8 cellular contexts compared by ENCODE assay signal in genomic region chr1:54403808-54404261, GRCh38. TPM values are rescaled to one million over a fixed set of nuclear protein-coding genes. Genes with fewer than 3 reads are reported as not detected.
A peak's percentile ranks its signal among the peaks of the same experiment; 100 is the strongest.
DNase-seq lines count a peak whose midpoint lies in the region; ATAC-seq and TF ChIP-seq lines count a peak whose summit lies in the region.

No MANE protein-coding gene starts in this region.

- in situ Hi-C loops in astrocyte of the cerebellum (cut with HindIII; ENCODE audit: low sequenced_read_pairs) = no loop called here

- H3K27me3 ChIP-seq in BE2C (no peaks in the 10 kb centered on the region), HUES48 (ENCODE audit: control insufficient read depth, insufficient read depth, low read length) (no peaks in the 10 kb centered on the region), muscle layer of colon (ENCODE audit: control insufficient read depth in 1 of 2, insufficient read depth in 2 of 2, low read length in 2 of 2) (no peaks in the 10 kb centered on the region), Peyer's patch (no peaks in the 10 kb centered on the region)

- no peak for TF ChIP-seq POLR2A in Peyer's patch (IDR thresholded peaks at IDR 0.05)

- H3K36me3 ChIP-seq in BE2C = peaks cover 41% of the 10 kb centered on the region
- H3K36me3 ChIP-seq in HUES48 (ENCODE audit: control insufficient read depth, insufficient read depth, low read length) = peaks cover 48% of the 10 kb centered on the region
- peaks cover 24% of the 10 kb centered on the region for H3K36me3 ChIP-seq in muscle layer of colon (ENCODE audit: insufficient read depth, low read length)
- peaks cover 0 to 36% (median 0%) of the 10 kb centered on the region in 3 donors for H3K36me3 ChIP-seq in Peyer's patch

- H3K4me3 ChIP-seq in BE2C (ENCODE audit: low read depth, low read length) (peak overlapping the region; percentile 69), HUES48 (ENCODE audit: low read depth, low read length) (peak overlapping the region; percentile 86), astrocyte of the cerebellum (ENCODE audit: low read depth, low read length) (peak overlapping the region; percentile 69), muscle layer of colon (ENCODE audit: low read depth in 1 of 2, low read length in 2 of 2) (peak overlapping the region; percentile 28 to 63), Peyer's patch (peak overlapping the region in 2 of 4 donors; percentile 96 to 97)

- H3K4me1 ChIP-seq in BE2C (peaks cover 11% of the 10 kb centered on the region), HUES48 (ENCODE audit: control insufficient read depth, insufficient read depth, low read length) (peaks cover 35% of the 10 kb centered on the region), muscle layer of colon (ENCODE audit: insufficient read depth, low read length) (peaks cover 47% of the 10 kb centered on the region), Peyer's patch (peaks cover 0 to 45% (median 8%) of the 10 kb centered on the region in 4 donors)

- H3K9me3 ChIP-seq in BE2C (no peaks in the 10 kb centered on the region), HUES48 (ENCODE audit: control insufficient read depth, insufficient read depth, low read length) (no peaks in the 10 kb centered on the region), muscle layer of colon (ENCODE audit: low read length) (no peaks in the 10 kb centered on the region), Peyer's patch (no peaks in the 10 kb centered on the region)

- H3K9ac ChIP-seq in HUES48 (ENCODE audit: low read depth, low read length) (no peak overlapping the region), muscle layer of colon (ENCODE audit: low read length) (no peak overlapping the region)

- no peak for TF ChIP-seq CTCF in BE2C (IDR thresholded peaks at IDR 0.05; ENCODE audit: low read depth, low read length)
- TF ChIP-seq CTCF in astrocyte of the cerebellum (IDR thresholded peaks at IDR 0.05; ENCODE audit: low read depth, low read length, missing control alignments) = no peak
- TF ChIP-seq CTCF in Peyer's patch (IDR thresholded peaks at IDR 0.05) = no peak

- ATAC-seq in HG03196 (IDR thresholded peaks at IDR 0.05; ENCODE audit: unreplicated experiment) (no peak), GM19035 (IDR thresholded peaks at IDR 0.05; ENCODE audit: unreplicated experiment) (no peak), HG03095 (IDR thresholded peaks at IDR 0.05; ENCODE audit: unreplicated experiment) (no peak)

- DNase-seq in BE2C (no peak), astrocyte of the cerebellum (ENCODE audit: low read depth) (no peak), Peyer's patch (no peak)

- H3K27ac ChIP-seq in HUES48 (ENCODE audit: low read depth, low read length) (peak overlapping the region; percentile 36), muscle layer of colon (ENCODE audit: low read depth, low read length) (peak overlapping the region; percentile 83), Peyer's patch (peak overlapping the region in 1 of 4 donors; percentile 38)

RNA-seq across cellular contexts. Expression of gene SSBP3, which starts 2.4 kb away (rescaled TPM):
- polyA plus RNA-seq in BE2C (2012; ENCODE audit: insufficient read depth, insufficient read length, low read depth) = 91.5 TPM
- total RNA-seq in Peyer's patch = 10 to 100 TPM; 19.0 to 35.2 (median 33.4) TPM
